ENCODE assay signal across 8 cellular contexts in the genomic region with DNA sequence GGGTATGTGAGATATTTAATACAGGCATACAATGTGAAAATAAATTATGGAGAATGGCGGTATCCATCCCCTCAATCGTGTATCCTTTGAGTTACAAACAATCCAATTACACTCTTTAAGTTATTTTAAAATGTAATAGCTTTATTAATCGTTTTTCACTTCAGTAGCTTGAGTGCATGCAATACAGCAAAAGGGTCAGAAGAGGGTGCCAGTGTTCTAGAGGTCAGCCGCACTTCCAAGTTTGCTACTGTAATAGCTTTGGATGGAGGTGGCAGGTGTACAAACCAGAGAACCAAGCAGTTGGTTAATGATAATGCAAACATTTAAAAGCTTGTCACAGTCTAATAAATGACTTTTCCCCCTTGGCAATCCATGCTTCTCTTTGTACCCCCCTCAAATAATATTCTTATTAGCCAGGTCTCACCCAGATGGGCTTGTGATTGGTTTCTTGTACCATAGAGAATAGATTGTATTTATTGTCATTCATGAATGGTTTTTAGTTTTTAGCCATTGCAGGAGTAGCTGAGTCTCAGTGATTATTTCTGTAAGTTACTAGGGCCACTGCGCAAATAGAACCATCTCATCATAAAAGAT.
DNase-seq lines count a peak whose midpoint lies in the region; ATAC-seq lines count a peak whose summit lies in the region.

No MANE protein-coding gene starts in this region.

- intact Hi-C loops in posterior cingulate gyrus (cut with DNase I), result loop anchor here (1.0 kb wide), 1 partner anchor 465 kb away; no protein-coding TSS in a partner anchor

- H3K4me3 ChIP-seq in SJCRH30, result no peak overlapping the region

- no peaks in the 10 kb centered on the region for H3K4me1 ChIP-seq in SJCRH30

- no peaks in the 10 kb centered on the region for H3K9me3 ChIP-seq in SJCRH30 (replicated peaks)

- H3K36me3 ChIP-seq in SJCRH30, result no peaks in the 10 kb centered on the region

- H3K27me3 ChIP-seq in SJCRH30, result no peaks in the 10 kb centered on the region

- peak; percentile 47 for DNase-seq in DMS79 (lab: John Stamatoyannopoulos, UW)
- peak; percentile 85 for DNase-seq in NAMALWA (ENCODE audit: low spot score)
- DNase-seq in SJCRH30, result peak; percentile 61 to 88
- DNase-seq in activated naive CD4-positive, alpha-beta T cell treated with Interleukin-2 at 50 U/mL for 16 hours, result peak; percentile 70
- DNase-seq in glomerular visceral epithelial cell (ENCODE audit: extremely low spot score), result peak; percentile 74
- DNase-seq in posterior cingulate gyrus, result peak in 7 of 10 donors; percentile 40 to 93 (median 65)
- peak; percentile 66 for DNase-seq in ureter (ENCODE audit: low spot score)

- ATAC-seq in HG02884 (IDR thresholded peaks at IDR 0.05; ENCODE audit: unreplicated experiment), result no peak

- no peak overlapping the region for H3K27ac ChIP-seq in SJCRH30
